Comparison of ENCODE assay signal across 11 cellular contexts in genomic region chr4:183335369-183335940, GRCh38. TPM values are rescaled to one million over a fixed set of nuclear protein-coding genes. Genes with fewer than 3 reads are reported as not detected.
DNase-seq lines count a peak whose midpoint lies in the region; ATAC-seq and TF ChIP-seq lines count a peak whose summit lies in the region.
"Had no signal": no experiment of that assay in that cellular context is flagged by ENCODE, and none has a peak within 500 bp of the region (broad histone marks: within the 10 kb centered on the region; RNA-seq: fewer than 3 reads in every experiment).

No MANE protein-coding gene starts in this region.

- DNase-seq in LHCN-M2 (ENCODE audit: low read depth), result peak; percentile 96
- peak; percentile 88 for DNase-seq in mammary epithelial cell
- DNase-seq in mesenteric fat pad (ENCODE audit: low spot score), result peak; percentile 30
- DNase-seq in SKM-1 (lab: John Stamatoyannopoulos, UW; ENCODE audit: unreplicated experiment), result no peak
- DNase-seq in hypothalamus (lab: John Stamatoyannopoulos, UW), result no peak
- no peak for DNase-seq in GOT3 (lab: John Stamatoyannopoulos, UW)
- DNase-seq: activated CD4-positive, CD25-positive, alpha-beta regulatory T cell; NCI-H2081 treated with DMSO at 0.1 percent for 48 hours had no signal

- in situ Hi-C loops in mammary epithelial cell (cut with MboI; ENCODE audit: low sequenced_read_pairs in 2 of 2), result no loop called here

- peaks cover 32% of the 10 kb centered on the region for H3K4me1 ChIP-seq in BLaER1
- H3K4me1 ChIP-seq in mammary epithelial cell (ENCODE audit: insufficient read depth, low read length), result peaks cover 32% of the 10 kb centered on the region

- 53% methylated on average over 3 of the region's 3 CpGs for WGBS in mammary epithelial cell (ENCODE audit: low coverage, missing lambda C conversion rate)

- no peaks in the 10 kb centered on the region for H3K79me2 ChIP-seq in mammary epithelial cell (ENCODE audit: insufficient read depth, low read length)

- H3K4me2 ChIP-seq in BLaER1, result peak overlapping the region; percentile 43; the same call in 1 of the 2 replicates
- H3K4me2 ChIP-seq in mammary epithelial cell (ENCODE audit: insufficient read depth, low read depth, low read length), result peak overlapping the region; percentile 22

- H3K9ac ChIP-seq in BLaER1, result no peak overlapping the region
- H3K9ac ChIP-seq in mammary epithelial cell (ENCODE audit: insufficient read depth, low read length), result no peak overlapping the region

- no peak for ATAC-seq in HG02870 (IDR thresholded peaks at IDR 0.05; ENCODE audit: unreplicated experiment)

- no peaks in the 10 kb centered on the region for H3K9me3 ChIP-seq in BLaER1
- no peaks in the 10 kb centered on the region for H3K9me3 ChIP-seq in mammary epithelial cell (replicated peaks; ENCODE audit: insufficient read depth, low read length)

- H3K27ac ChIP-seq in BLaER1 (no peak overlapping the region), mammary epithelial cell (ENCODE audit: insufficient read depth, low read depth, low read length) (peak overlapping the region; percentile 1)

- H3K4me3 ChIP-seq in BLaER1 (no peak overlapping the region), mammary epithelial cell (replicated peaks in 1 of 3; ENCODE audit: insufficient read depth in 1 of 3, low read depth in 2 of 3, low read length in 3 of 3) (no peak overlapping the region)

- H3K36me3 ChIP-seq in BLaER1, result no peaks in the 10 kb centered on the region
- H3K36me3 ChIP-seq in mammary epithelial cell (ENCODE audit: insufficient read depth, low read length), result no peaks in the 10 kb centered on the region

- H3K27me3 ChIP-seq in BLaER1, result no peaks in the 10 kb centered on the region
- no peaks in the 10 kb centered on the region for H3K27me3 ChIP-seq in mammary epithelial cell (ENCODE audit: insufficient read depth, low read length)

- peak overlapping the region; percentile 60 for H2AFZ ChIP-seq in mammary epithelial cell (ENCODE audit: low read depth, low read length)

- TF ChIP-seq CTCF in mammary epithelial cell (conservative IDR thresholded peaks at IDR 0.05 in 1 of 2, IDR thresholded peaks at IDR 0.05 in 1 of 2; ENCODE audit: extremely low read depth in 1 of 2, insufficient read depth in 1 of 2, low read depth in 1 of 2, low read length in 2 of 2), result no peak

- intact Hi-C loops in mammary epithelial cell (cut with micrococcal nuclease), result loop anchor here (2.0 kb wide), 1 partner anchor 19 kb away; no protein-coding TSS in a partner anchor

- CTCF ChIA-PET in mammary epithelial cell (lab: Charles Lee; ENCODE audit: low non-redundant PET), result no interaction called here

- dilution Hi-C loops in mammary epithelial cell (cut with HindIII; ENCODE audit: low sequenced_read_pairs), result no loop called here

- no peaks in the 10 kb centered on the region for H4K20me1 ChIP-seq in BLaER1
- no peaks in the 10 kb centered on the region for H4K20me1 ChIP-seq in mammary epithelial cell (ENCODE audit: insufficient read depth, low read length)

- BruUV-seq in mammary epithelial cell (replicated peaks; lab: Mats Ljungman, UMichigan), result no TSS peak

RNA-seq across cellular contexts. Expression of gene CLDN24, which starts 13.2 kb away (rescaled TPM):
- not detected in 2 replicates for total RNA-seq in LHCN-M2 (2014; rRNA removed)
- not detected for polyA plus RNA-seq in LHCN-M2 (2012)
- total RNA-seq in mammary epithelial cell, result not detected
- not detected for polyA plus RNA-seq in mammary epithelial cell
- polyA minus RNA-seq in mammary epithelial cell, result not detected
- not detected for total RNA-seq in mesenteric fat pad
- total RNA-seq: mononuclear cell had no signal

RNA-seq across cellular contexts. Expression of gene CLDN22, which starts 15.4 kb away (rescaled TPM):
- not detected in 2 replicates for total RNA-seq in LHCN-M2 (2014; rRNA removed)
- 0.02 TPM for polyA plus RNA-seq in LHCN-M2 (2012)
- not detected for total RNA-seq in mammary epithelial cell
- not detected for polyA plus RNA-seq in mammary epithelial cell
- not detected for polyA minus RNA-seq in mammary epithelial cell
- not detected for total RNA-seq in mesenteric fat pad
- total RNA-seq: mononuclear cell had no signal

Comparison
In these comparisons a context has a peak if more than half of its experiments do, and no peak if none do; other contexts are left out.
1. DNase-seq: peak in LHCN-M2 (single experiment), mammary epithelial cell (single experiment) and mesenteric fat pad (single experiment); none in SKM-1 (single experiment), hypothalamus (0 of 51) and GOT3 (single experiment).